23 cellular contexts compared by ENCODE assay signal in genomic region chr2:98441706-98442450, GRCh38. TPM values are rescaled to one million over a fixed set of nuclear protein-coding genes. Genes with fewer than 3 reads are reported as not detected.
DNase-seq lines count a peak whose midpoint lies in the region; ATAC-seq, FAIRE-seq and TF ChIP-seq lines count a peak whose summit lies in the region.
"Had no signal": no experiment of that assay in that cellular context is flagged by ENCODE, and none has a peak within 500 bp of the region (broad histone marks: within the 10 kb centered on the region; RNA-seq: fewer than 3 reads in every experiment).

No MANE protein-coding gene starts in this region.

- peaks cover 3% of the 10 kb centered on the region for H3K4me1 ChIP-seq in endodermal cell (ENCODE audit: control insufficient read depth, insufficient read depth, low read length)
- peaks cover 0 to 3% of the 10 kb centered on the region in 2 donors for H3K4me1 ChIP-seq in small intestine (ENCODE audit: control insufficient read depth in 2 of 2, insufficient read depth in 1 of 2, low read depth in 1 of 2, low read length in 1 of 2)
- peaks cover 3% of the 10 kb centered on the region; the same call in 1 of the 2 replicates for H3K4me1 ChIP-seq in SJCRH30
- H3K4me1 ChIP-seq: testis had no signal

- peaks cover 52% of the 10 kb centered on the region for H3K4me1 Mint-ChIP-seq in T-helper 1 cell treated with Interleukin-12 subunit alpha and Interleukin-12 subunit beta and Interleukin-4 antibody, amounts not matched to agents 30 μg/mL and 1 μg/mL, for 36 hours (ENCODE audit: low read depth)
- H3K4me1 Mint-ChIP-seq in endodermal cell = peaks cover 33% of the 10 kb centered on the region

- H3K9ac ChIP-seq in endodermal cell (ENCODE audit: extremely low read depth, low read length, poor library complexity, severe bottlenecking) = peak overlapping the region; percentile 5

- H3K36me3 ChIP-seq in endodermal cell (ENCODE audit: control insufficient read depth, insufficient read depth, low read length) (no peaks in the 10 kb centered on the region), small intestine (ENCODE audit: control insufficient read depth in 2 of 2, insufficient read depth in 2 of 2, low read length in 2 of 2) (no peaks in the 10 kb centered on the region), SJCRH30 (no peaks in the 10 kb centered on the region)

- H3K27ac ChIP-seq in endodermal cell (ENCODE audit: low read depth, low read length) (no peak overlapping the region), small intestine (ENCODE audit: low read depth in 1 of 2, low read length in 1 of 2) (no peak overlapping the region), SJCRH30 (no peak overlapping the region)
- H3K27ac ChIP-seq: 22Rv1, PC-9, testis, VCaP had no signal

- H3K4me3 ChIP-seq in endodermal cell (ENCODE audit: low read length) (peak overlapping the region; percentile 41), small intestine (ENCODE audit: low read depth in 1 of 2, low read length in 2 of 2) (no peak overlapping the region), SJCRH30 (no peak overlapping the region)
- H3K4me3 ChIP-seq: PC-9, testis had no signal

- peaks cover 27% of the 10 kb centered on the region for H3K36me3 Mint-ChIP-seq in T-helper 1 cell treated with Interleukin-12 subunit alpha and Interleukin-12 subunit beta and Interleukin-4 antibody, amounts not matched to agents 30 μg/mL and 1 μg/mL, for 36 hours (ENCODE audit: low read depth)
- H3K36me3 Mint-ChIP-seq in endodermal cell (ENCODE audit: low read depth) = peaks cover 3% of the 10 kb centered on the region

- no peak overlapping the region for H3K27ac Mint-ChIP-seq in T-helper 1 cell treated with Interleukin-12 subunit alpha and Interleukin-12 subunit beta and Interleukin-4 antibody, amounts not matched to agents 30 μg/mL and 1 μg/mL, for 36 hours
- peak overlapping the region; percentile 43 for H3K27ac Mint-ChIP-seq in endodermal cell
- H3K27ac Mint-ChIP-seq: CD8-positive, alpha-beta T cell; nephron progenitor cell had no signal

- peak overlapping the region; percentile 64 for H3K4me3 Mint-ChIP-seq in T-helper 1 cell treated with Interleukin-12 subunit alpha and Interleukin-12 subunit beta and Interleukin-4 antibody, amounts not matched to agents 30 μg/mL and 1 μg/mL, for 36 hours
- H3K4me3 Mint-ChIP-seq in endodermal cell = no peak overlapping the region
- H3K4me3 Mint-ChIP-seq: CD8-positive, alpha-beta T cell; nephron progenitor cell had no signal

- no peak for ATAC-seq in HG03378 (IDR thresholded peaks at IDR 0.05; ENCODE audit: unreplicated experiment)
- ATAC-seq: CD8-positive, alpha-beta T cell; left lobe of liver had no signal

- no peak for FAIRE-seq in small intestine (lab: Jason Lieb, UNC)
- FAIRE-seq: H54 had no signal

- H3K9me3 ChIP-seq in endodermal cell (ENCODE audit: control insufficient read depth, low read length) (peaks cover 45% of the 10 kb centered on the region), small intestine (ENCODE audit: control insufficient read depth, low read depth) (no peaks in the 10 kb centered on the region), SJCRH30 (replicated peaks) (no peaks in the 10 kb centered on the region)
- H3K9me3 ChIP-seq: testis had no signal

- H3K27me3 ChIP-seq in endodermal cell (ENCODE audit: control insufficient read depth, insufficient read depth, low read length, poor library complexity, severe bottlenecking) (no peaks in the 10 kb centered on the region), small intestine (ENCODE audit: control insufficient read depth in 2 of 2, insufficient read depth in 2 of 2, low read length in 2 of 2) (no peaks in the 10 kb centered on the region), SJCRH30 (no peaks in the 10 kb centered on the region)
- H3K27me3 ChIP-seq: testis had no signal

- peaks cover 25% of the 10 kb centered on the region for H3K9me3 Mint-ChIP-seq in T-helper 1 cell treated with Interleukin-12 subunit alpha and Interleukin-12 subunit beta and Interleukin-4 antibody, amounts not matched to agents 30 μg/mL and 1 μg/mL, for 36 hours
- H3K9me3 Mint-ChIP-seq in endodermal cell = peaks cover 38% of the 10 kb centered on the region

- H3K27me3 Mint-ChIP-seq in T-helper 1 cell treated with Interleukin-12 subunit alpha and Interleukin-12 subunit beta and Interleukin-4 antibody, amounts not matched to agents 30 μg/mL and 1 μg/mL, for 36 hours (ENCODE audit: low read depth) = no peaks in the 10 kb centered on the region
- H3K27me3 Mint-ChIP-seq in endodermal cell (ENCODE audit: insufficient read depth) = no peaks in the 10 kb centered on the region

- DNase-seq in T-helper 1 cell (no peak), MV-4-11 (lab: John Stamatoyannopoulos, UW) (peak; percentile 11), endodermal cell (no peak), small intestine (peak; percentile 50), hippocampal formation (lab: John Stamatoyannopoulos, UW) (no peak), SJCRH30 (no peak)
- DNase-seq: activated CD4-positive, alpha-beta T cell treated with anti-CD3 and anti-CD28 coated beads, Interleukin-2, amount 50 U/mL, for 1 hour; activated naive CD4-positive, alpha-beta T cell; CD8-positive, alpha-beta T cell; GF-D8; NCI-H187 treated with DMSO at 0.1 percent for 48 hours; NCI-H748 treated with DMSO at 0.1 percent for 48 hours; nephron progenitor cell; PC-9; posterior cingulate gyrus; SHP77; testis had no signal

- 87 to 93% methylated on average over 3 to 7 of the region's 7 CpGs for WGBS in endodermal cell (ENCODE audit: insufficient coverage in 1 of 2, insufficient read length in 1 of 2), 2 experiments
- 19 to 61% (median 39%) methylated on average over 7 of the region's 7 CpGs for WGBS in small intestine, 3 donors

- no peak for TF ChIP-seq CTCF in endodermal cell (conservative IDR thresholded peaks at IDR 0.05)

RNA-seq across cellular contexts. Expression of gene INPP4A, which starts 2.8 kb away (rescaled TPM):
- 10 to 100 TPM; 84.9 to 94.2 TPM for total RNA-seq in endodermal cell
- polyA plus RNA-seq in endodermal cell (2013, experiment 1 of 2) = 31.9 TPM
- 33.3 TPM for polyA plus RNA-seq in endodermal cell (2013, experiment 2 of 2)
- polyA plus RNA-seq in small intestine = 1 to 10 TPM; 1.6 to 6.1 (median 2.2) TPM
- total RNA-seq in SJCRH30 (2014; rRNA removed; shearing (Covaris generic)) = 21.4 and 25.0 TPM in 2 replicates

Comparison
In these comparisons a context has a peak if more than half of its experiments do, and no peak if none do; other contexts are left out.
1. DNase-seq: peak in MV-4-11 (single experiment) and small intestine (single experiment); none in T-helper 1 cell (0 of 5), endodermal cell (single experiment), hippocampal formation (0 of 2) and SJCRH30 (0 of 2).